In the genomic region with DNA sequence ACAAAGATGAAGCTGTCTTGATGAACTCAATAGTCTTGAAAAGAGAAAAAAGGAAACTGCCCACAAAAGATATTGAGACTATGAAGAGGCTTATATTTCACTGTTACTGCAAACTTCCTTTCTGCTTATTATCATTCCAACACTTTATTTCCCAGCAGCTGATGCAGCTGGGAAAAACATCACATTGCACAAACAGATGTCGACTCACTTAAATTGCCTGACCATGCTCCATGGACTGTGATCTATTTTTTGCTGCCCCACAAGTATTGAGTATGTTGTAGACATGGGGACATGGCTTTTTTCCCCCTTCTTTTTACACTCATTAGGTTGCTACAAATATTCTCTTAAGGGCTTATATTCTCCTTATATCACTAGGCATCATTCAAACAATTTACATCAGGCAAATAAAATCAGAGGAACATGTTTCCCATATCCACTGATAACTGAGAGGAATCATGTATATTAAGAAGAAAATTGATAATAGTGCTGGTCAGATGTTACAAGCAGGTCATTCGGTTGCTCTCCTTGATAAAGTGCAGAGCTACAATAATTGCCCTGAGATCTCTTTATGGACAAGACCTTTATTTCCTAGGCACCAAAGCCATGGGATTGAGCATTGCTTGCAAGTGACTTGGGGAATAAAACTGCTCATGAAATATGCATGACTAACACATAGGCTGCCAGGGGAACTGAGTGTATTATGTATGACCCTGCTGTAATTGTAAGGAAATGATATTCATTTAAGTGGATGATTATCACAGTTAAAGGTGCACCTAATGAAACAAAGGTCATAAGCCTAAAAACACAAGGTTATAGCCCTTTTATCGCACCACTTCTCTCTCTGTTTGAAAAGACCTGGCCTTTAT, we compare ENCODE assay signal across 17 cellular contexts.
DNase-seq lines count a peak whose midpoint lies in the region; ATAC-seq and TF ChIP-seq lines count a peak whose summit lies in the region.
"Had no signal": no experiment of that assay in that cellular context is flagged by ENCODE, and none has a peak within 500 bp of the region (broad histone marks: within the 10 kb centered on the region; RNA-seq: fewer than 3 reads in every experiment).

No MANE protein-coding gene starts in this region.

- TF ChIP-seq CTCF in RWPE1 (conservative IDR thresholded peaks at IDR 0.05; ENCODE audit: low read depth), result no peak
- TF ChIP-seq CTCF in foreskin fibroblast (IDR thresholded peaks at IDR 0.05; ENCODE audit: low read depth, low read length), result no peak

- DNase-seq in LHCN-M2 (ENCODE audit: low read depth), result peak; percentile 52
- peak; percentile 12 for DNase-seq in RWPE1 (ENCODE audit: low spot score)
- DNase-seq in foreskin fibroblast, result peak; percentile 14 to 57
- peak; percentile 65 for DNase-seq in putamen (ENCODE audit: low spot score)
- DNase-seq in kidney glomerular epithelial cell (lab: John Stamatoyannopoulos, UW), result no peak
- DNase-seq in RPMI8226, result no peak
- DNase-seq: activated CD4-positive, alpha-beta T cell treated with anti-CD3 and anti-CD28 coated beads, Interleukin-2, amount 50 U/mL, for 48 hours; adrenal gland; HFFc6; NCI-H2081 treated with DMSO at 0.1 percent for 48 hours; stimulated activated CD4-positive, alpha-beta T cell treated with anti-CD3 and anti-CD28 coated beads, Interleukin-15, amount 100 ng/mL, for 24 hours; testis had no signal

- CTCF ChIA-PET in RWPE1 (lab: Yijun Ruan, JAX), result no interaction called here

- H3K4me3 ChIP-seq in foreskin fibroblast (ENCODE audit: low read depth in 1 of 2, low read length in 2 of 2), result no peak overlapping the region
- H3K4me3 ChIP-seq: adrenal gland, BLaER1, SJSA1, testis had no signal

- POLR2A ChIA-PET in RWPE1 (lab: Yijun Ruan, JAX; ENCODE audit: low non-redundant PET), result no interaction called here

- no peak for ATAC-seq in GM18870 (IDR thresholded peaks at IDR 0.05; ENCODE audit: unreplicated experiment)
- ATAC-seq: foreskin keratinocyte had no signal

- H3K27ac ChIP-seq in RWPE1, result no peak overlapping the region
- H3K27ac ChIP-seq: adrenal gland, BLaER1, foreskin keratinocyte, parathyroid adenoma, SJSA1, testis had no signal

Comparison
In these comparisons a context has a peak if more than half of its experiments do, and no peak if none do; other contexts are left out.
1. DNase-seq: peak in LHCN-M2 (single experiment), RWPE1 (single experiment), foreskin fibroblast (2 of 2) and putamen (single experiment); none in kidney glomerular epithelial cell (single experiment) and RPMI8226 (single experiment).